8 cellular contexts compared by ENCODE assay signal in genomic region chr1:44721521-44722361, GRCh38. TPM values are rescaled to one million over a fixed set of nuclear protein-coding genes. Genes with fewer than 3 reads are reported as not detected.
DNase-seq lines count a peak whose midpoint lies in the region; ATAC-seq and TF ChIP-seq lines count a peak whose summit lies in the region.

No MANE protein-coding gene starts in this region.

- no peak for TF ChIP-seq CTCF in left lung (IDR thresholded peaks at IDR 0.05)

- DNase-seq in Right ventricle myocardium inferior (ENCODE audit: missing footprints): no peak
- no peak for DNase-seq in cardiac septum (ENCODE audit: low spot score)
- DNase-seq in NCI-H1417 (lab: John Stamatoyannopoulos, UW): peak; percentile 75 to 94 (median 83)
- DNase-seq in T-helper 2 cell: peak in 4 of 5 experiments; percentile 41 to 99 (median 72)
- peak; percentile 76 for DNase-seq in brain pericyte (ENCODE audit: low read depth, low spot score)
- peak in 1 of 2 donors; percentile 79 for DNase-seq in left lung
- DNase-seq in stimulated activated CD8-positive, alpha-beta memory T cell treated with anti-CD3 and anti-CD28 coated beads, Interleukin-12 subunit alpha, Interleukin-12 subunit beta, amount 100 ng/mL, for 24 hours (ENCODE audit: extremely low read depth): peak; percentile 66

- intact Hi-C loops in Right ventricle myocardium inferior (cut with DNase I): loop anchor here (10.0 kb wide), 1 partner anchor 773 kb away; the partner anchor contains the start of gene TESK2
- intact Hi-C loops in cardiac septum (cut with DNase I): no loop called here
- intact Hi-C loops in left lung (cut with DNase I): no loop called here

- peak; percentile 65 for ATAC-seq in Right ventricle myocardium inferior
- peak; percentile 51 for ATAC-seq in HG02763 (IDR thresholded peaks at IDR 0.05; ENCODE audit: unreplicated experiment)
- ATAC-seq in left lung: peak; percentile 92

- H3K27me3 ChIP-seq in left lung: peaks cover 0 to 8% of the 10 kb centered on the region in 2 donors

- H3K36me3 ChIP-seq in left lung: no peaks in the 10 kb centered on the region

- no peaks in the 10 kb centered on the region for H3K9me3 ChIP-seq in left lung

- H3K27ac ChIP-seq in left lung: peak overlapping the region; percentile 58 to 76

- H3K4me1 ChIP-seq in left lung: peaks cover 0 to 32% of the 10 kb centered on the region in 2 donors

- no peak overlapping the region for H3K4me3 ChIP-seq in left lung

RNA-seq across cellular contexts. Expression of gene RNU5D-1, which starts 9.2 kb away (rescaled TPM):
- not detected for total RNA-seq in Right ventricle myocardium inferior
- not detected for total RNA-seq in cardiac septum
- not detected for total RNA-seq in left lung

RNA-seq across cellular contexts. Expression of gene KIF2C, which starts 17.9 kb away (rescaled TPM):
- total RNA-seq in Right ventricle myocardium inferior: 0.87 TPM
- 1.3 TPM for total RNA-seq in cardiac septum
- 1 to 10 TPM; 3.3 to 7.3 TPM for total RNA-seq in left lung

RNA-seq across cellular contexts. Expression of gene ARMH1, which starts 47.2 kb away (rescaled TPM):
- total RNA-seq in Right ventricle myocardium inferior (0.78 TPM), cardiac septum (0.70 TPM), left lung (1 to 10 TPM; 4.0 to 6.4 TPM)

RNA-seq across cellular contexts. Expression of gene TMEM53, which starts 47.5 kb away (rescaled TPM):
- total RNA-seq in Right ventricle myocardium inferior: 11.8 TPM
- total RNA-seq in cardiac septum: 9.8 TPM
- 10 to 100 TPM; 17.1 to 18.8 TPM for total RNA-seq in left lung

RNA-seq across cellular contexts. Expression of gene RPS8, which starts 53.6 kb away (rescaled TPM):
- total RNA-seq in Right ventricle myocardium inferior (833 TPM), cardiac septum (581 TPM), left lung (1,000 to 10,000 TPM; 1,533 to 1,553 TPM)

Comparison
In these comparisons a context has a peak if more than half of its experiments do, and no peak if none do; other contexts are left out.
1. DNase-seq: peak in NCI-H1417 (3 of 3), T-helper 2 cell (4 of 5), brain pericyte (single experiment) and stimulated activated CD8-positive, alpha-beta memory T cell treated with anti-CD3 and anti-CD28 coated beads, Interleukin-12 subunit alpha, Interleukin-12 subunit beta, amount 100 ng/mL, for 24 hours (single experiment); none in Right ventricle myocardium inferior (single experiment) and cardiac septum (single experiment).
2. Peak in every context shown above with its lines, with median percentiles within 50 percentile points of each other: ATAC-seq.